ENCODE assay signal across 27 cellular contexts in genomic region chr10:115045516-115045915, GRCh38. TPM values are rescaled to one million over a fixed set of nuclear protein-coding genes. Genes with fewer than 3 reads are reported as not detected.
"Had no signal": no experiment of that assay in that cellular context is flagged by ENCODE, and none has a peak within 500 bp of the region (broad histone marks: within the 10 kb centered on the region; RNA-seq: fewer than 3 reads in every experiment).

No MANE protein-coding gene starts in this region.

- H3K4me3 ChIP-seq: coronary artery, dorsolateral prefrontal cortex, gastrocnemius medialis, ovary, psoas muscle, spleen, suprapubic skin, tibial artery, upper lobe of right lung had no signal

- ATAC-seq: gastrocnemius medialis; left cardiac atrium; naive thymus-derived CD4-positive, alpha-beta T cell; right cardiac atrium; T-helper 17 cell; upper lobe of right lung; WTC11 had no signal

- H3K36me3 ChIP-seq: gastrocnemius medialis, ovary, spleen, suprapubic skin, tibial artery, upper lobe of right lung had no signal

- DNase-seq: activated CD4-positive, alpha-beta memory T cell treated with anti-CD3 and anti-CD28 coated beads, Interleukin-2, amount 10 ng/mL, durations not matched to agents 7 days and 5 days; activated CD4-positive, alpha-beta T cell treated with anti-CD3 and anti-CD28 coated beads for 1 hour; activated CD4-positive, alpha-beta T cell treated with anti-CD3 and anti-CD28 coated beads, Interleukin-2, amount 10 ng/mL, durations not matched to agents 7 days and 5 days; activated CD8-positive, alpha-beta memory T cell treated with anti-CD3 and anti-CD28 coated beads, Interleukin-2, amount 50 U/mL, for 48 hours; activated gamma-delta T cell; activated naive CD4-positive, alpha-beta T cell treated with anti-CD3 and anti-CD28 coated beads, Interleukin-2, amount 50 U/mL, for 16 hours; activated T-cell treated with anti-CD3 and anti-CD28 coated beads, Interleukin-2, amount 50 U/mL, for 24 hours; cerebellar nuclear complex; dorsolateral prefrontal cortex; effector memory CD4-positive, alpha-beta T cell; erythroblast; gastrocnemius medialis; glutamatergic neuron; left cardiac atrium; naive thymus-derived CD4-positive, alpha-beta T cell; psoas muscle; right cardiac atrium; spleen; stimulated activated naive CD4-positive, alpha-beta T cell; T-helper 17 cell; T1000; tibial artery; upper lobe of right lung had no signal

- H3K4me1 ChIP-seq: spleen, suprapubic skin, tibial artery, upper lobe of right lung had no signal

- H3K9me3 ChIP-seq: gastrocnemius medialis, ovary, psoas muscle, spleen, suprapubic skin, tibial artery, upper lobe of right lung had no signal

- H3K27me3 ChIP-seq: dorsolateral prefrontal cortex, gastrocnemius medialis, ovary, spleen, tibial artery, upper lobe of right lung had no signal

- H3K27ac ChIP-seq: coronary artery, dorsolateral prefrontal cortex, ovary, spleen, suprapubic skin, tibial artery, upper lobe of right lung had no signal

RNA-seq across cellular contexts. Expression of gene ATRNL1, which starts 47.6 kb away (rescaled TPM):
- total RNA-seq: T-helper 17 cell had no signal
